ENCODE assay signal across 8 cellular contexts in the genomic region with DNA sequence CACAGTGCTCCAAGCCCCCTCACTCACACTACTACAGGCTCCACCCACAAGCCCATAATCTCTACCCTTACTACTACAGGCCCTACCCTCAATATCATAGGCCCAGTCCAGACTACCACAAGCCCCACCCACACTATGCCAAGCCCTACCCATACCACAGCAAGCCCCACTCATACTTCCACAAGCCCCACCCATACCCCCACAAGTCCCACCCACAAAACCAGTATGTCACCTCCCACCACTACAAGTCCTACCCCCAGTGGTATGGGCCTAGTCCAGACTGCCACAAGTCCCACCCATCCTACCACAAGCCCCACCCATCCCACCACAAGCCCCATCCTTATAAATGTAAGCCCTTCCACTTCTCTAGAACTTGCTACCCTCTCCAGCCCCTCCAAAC. TPM values are rescaled to one million over a fixed set of nuclear protein-coding genes. Genes with fewer than 3 reads are reported as not detected.
DNase-seq lines count a peak whose midpoint lies in the region; ATAC-seq and TF ChIP-seq lines count a peak whose summit lies in the region.

No MANE protein-coding gene starts in this region.

- peak; percentile 9 to 21 for ATAC-seq in left cardiac atrium
- no peak for ATAC-seq in Right ventricle myocardium superior (ENCODE audit: poor library complexity)
- ATAC-seq in activated T-helper 17 cell treated with anti-CD3 and anti-CD28 coated beads, Interleukin-2, amount 50 U/mL, for 72 hours (replicated peaks) = peak; percentile 55
- peak; percentile 78 for ATAC-seq in stimulated activated memory B cell treated with anti-CD40 and anti-IgM and Interleukin-4, amounts not matched to agents 10 μg/mL and 1 μg/mL and 100 μg/mL, for 72 hours
- no peak for ATAC-seq in HG02571 (IDR thresholded peaks at IDR 0.05; ENCODE audit: unreplicated experiment)

- no peak overlapping the region for H3K4me3 ChIP-seq in dorsolateral prefrontal cortex

- no peaks in the 10 kb centered on the region for H3K27me3 ChIP-seq in dorsolateral prefrontal cortex

- peak overlapping the region in 4 of 59 donors; percentile 39 to 55 (median 46) for H3K27ac ChIP-seq in dorsolateral prefrontal cortex

- no peaks in the 10 kb centered on the region for H3K27me3 Mint-ChIP-seq in activated T-helper 17 cell treated with anti-CD3 and anti-CD28 coated beads, Interleukin-2, amount 50 U/mL, for 72 hours
- H3K27me3 Mint-ChIP-seq in stimulated activated memory B cell treated with anti-CD40 and anti-IgM and Interleukin-4, amounts not matched to agents 10 μg/mL and 1 μg/mL and 100 μg/mL, for 72 hours = no peaks in the 10 kb centered on the region

- H3K4me3 Mint-ChIP-seq in activated T-helper 17 cell treated with anti-CD3 and anti-CD28 coated beads, Interleukin-2, amount 50 U/mL, for 72 hours = no peak overlapping the region
- no peak overlapping the region for H3K4me3 Mint-ChIP-seq in stimulated activated memory B cell treated with anti-CD40 and anti-IgM and Interleukin-4, amounts not matched to agents 10 μg/mL and 1 μg/mL and 100 μg/mL, for 72 hours

- peak overlapping the region; percentile 6 for H3K27ac Mint-ChIP-seq in activated T-helper 17 cell treated with anti-CD3 and anti-CD28 coated beads, Interleukin-2, amount 50 U/mL, for 72 hours
- peak overlapping the region; percentile 63 for H3K27ac Mint-ChIP-seq in stimulated activated memory B cell treated with anti-CD40 and anti-IgM and Interleukin-4, amounts not matched to agents 10 μg/mL and 1 μg/mL and 100 μg/mL, for 72 hours

- H3K9me3 Mint-ChIP-seq in activated T-helper 17 cell treated with anti-CD3 and anti-CD28 coated beads, Interleukin-2, amount 50 U/mL, for 72 hours = no peaks in the 10 kb centered on the region
- H3K9me3 Mint-ChIP-seq in stimulated activated memory B cell treated with anti-CD40 and anti-IgM and Interleukin-4, amounts not matched to agents 10 μg/mL and 1 μg/mL and 100 μg/mL, for 72 hours = no peaks in the 10 kb centered on the region

- peaks cover 66% of the 10 kb centered on the region for H3K36me3 Mint-ChIP-seq in activated T-helper 17 cell treated with anti-CD3 and anti-CD28 coated beads, Interleukin-2, amount 50 U/mL, for 72 hours (ENCODE audit: low read depth)
- peaks cover 56% of the 10 kb centered on the region for H3K36me3 Mint-ChIP-seq in stimulated activated memory B cell treated with anti-CD40 and anti-IgM and Interleukin-4, amounts not matched to agents 10 μg/mL and 1 μg/mL and 100 μg/mL, for 72 hours

- TF ChIP-seq CTCF in dorsolateral prefrontal cortex (IDR thresholded peaks at IDR 0.05 in 54 of 56, conservative IDR thresholded peaks at IDR 0.05 in 2 of 56; ENCODE audit: low read depth in 1 of 56, partially characterized antibody in 56 of 56) = no peak

- intact Hi-C loops in left cardiac atrium (cut with DNase I) = no loop called here
- intact Hi-C loops in Right ventricle myocardium superior (cut with DNase I) = loop anchor here (10.0 kb wide), 1 partner anchor 102 kb away; a partner anchor contains a TSS
- intact Hi-C loops in dorsolateral prefrontal cortex (cut with DNase I) = no loop called here

- DNase-seq in left cardiac atrium (peak; percentile 75), Right ventricle myocardium superior (no peak), RPMI7951 (ENCODE audit: low read depth) (peak; percentile 76), hepatic stellate cell (ENCODE audit: low spot score) (peak; percentile 92), dorsolateral prefrontal cortex (no peak)

- H3K4me1 Mint-ChIP-seq in activated T-helper 17 cell treated with anti-CD3 and anti-CD28 coated beads, Interleukin-2, amount 50 U/mL, for 72 hours = peaks cover 14% of the 10 kb centered on the region
- peaks cover 75% of the 10 kb centered on the region for H3K4me1 Mint-ChIP-seq in stimulated activated memory B cell treated with anti-CD40 and anti-IgM and Interleukin-4, amounts not matched to agents 10 μg/mL and 1 μg/mL and 100 μg/mL, for 72 hours

RNA-seq across cellular contexts. Expression of a gene that starts 13.8 kb away (rescaled TPM):
- total RNA-seq in left cardiac atrium (10 to 100 TPM; 66.2 to 80.9 TPM), Right ventricle myocardium superior (73.7 TPM), dorsolateral prefrontal cortex (100 to 1,000 TPM in 114 of 120 experiments, 10 to 100 TPM in 6; 67.9 to 185 (median 128) TPM)
- 9.0 and 11.5 TPM in 2 replicates for total RNA-seq in RPMI7951 (2014; rRNA removed; shearing (Covaris generic))
- total RNA-seq in activated T-helper 17 cell treated with anti-CD3 and anti-CD28 coated beads, Interleukin-2, amount 50 U/mL, for 72 hours = 10 to 100 TPM; 30.4 to 57.0 TPM

RNA-seq across cellular contexts. Expression of a gene that starts 19.9 kb away (rescaled TPM):
- total RNA-seq in left cardiac atrium = 10 to 100 TPM; 22.7 to 25.7 TPM
- 24.9 TPM for total RNA-seq in Right ventricle myocardium superior
- 27.9 and 29.6 TPM in 2 replicates for total RNA-seq in RPMI7951 (2014; rRNA removed; shearing (Covaris generic))
- 10 to 100 TPM; 41.2 to 49.4 TPM for total RNA-seq in activated T-helper 17 cell treated with anti-CD3 and anti-CD28 coated beads, Interleukin-2, amount 50 U/mL, for 72 hours
- 10 to 100 TPM; 34.3 to 54.9 (median 41.9) TPM for total RNA-seq in dorsolateral prefrontal cortex

RNA-seq across cellular contexts. Expression of a gene that starts 59.1 kb away (rescaled TPM):
- total RNA-seq in left cardiac atrium = not detected
- not detected for total RNA-seq in Right ventricle myocardium superior
- not detected in 2 replicates for total RNA-seq in RPMI7951 (2014; rRNA removed; shearing (Covaris generic))
- total RNA-seq in activated T-helper 17 cell treated with anti-CD3 and anti-CD28 coated beads, Interleukin-2, amount 50 U/mL, for 72 hours = not detected
- total RNA-seq in dorsolateral prefrontal cortex = 1 to 10 TPM in 2 of 120 experiments, under 1 TPM in 10, not detected in 108; 0.52 to 1.1 (median 0.72) TPM

Comparison
In these comparisons a context has a peak if more than half of its experiments do, and no peak if none do; other contexts are left out.
1. ATAC-seq: peak in left cardiac atrium (2 of 2), activated T-helper 17 cell treated with anti-CD3 and anti-CD28 coated beads, Interleukin-2, amount 50 U/mL, for 72 hours (single experiment) and stimulated activated memory B cell treated with anti-CD40 and anti-IgM and Interleukin-4, amounts not matched to agents 10 μg/mL and 1 μg/mL and 100 μg/mL, for 72 hours (single experiment); none in Right ventricle myocardium superior (single experiment) and HG02571 (single experiment).
2. DNase-seq: peak in left cardiac atrium (single experiment), RPMI7951 (single experiment) and hepatic stellate cell (single experiment); none in Right ventricle myocardium superior (single experiment) and dorsolateral prefrontal cortex (0 of 10).